Comparison of ENCODE assay signal across 15 cellular contexts in genomic region chr6:4812068-4812467, GRCh38. TPM values are rescaled to one million over a fixed set of nuclear protein-coding genes. Genes with fewer than 3 reads are reported as not detected.
A peak's percentile ranks its signal among the peaks of the same experiment; 100 is the strongest.
DNase-seq lines count a peak whose midpoint lies in the region; ATAC-seq and TF ChIP-seq lines count a peak whose summit lies in the region.
"Had no signal": no experiment of that assay in that cellular context is flagged by ENCODE, and none has a peak within 500 bp of the region (broad histone marks: within the 10 kb centered on the region; RNA-seq: fewer than 3 reads in every experiment).

No MANE protein-coding gene starts in this region.

- peak overlapping the region; percentile 45 for H3K27ac ChIP-seq in mesodermal cell (ENCODE audit: low read depth, low read length, severe bottlenecking)
- H3K27ac ChIP-seq: left ventricle myocardium inferior had no signal

- no peak for TF ChIP-seq CTCF in cardiac fibroblast (IDR thresholded peaks at IDR 0.05; ENCODE audit: low read depth, low read length)

- H3K9me3 ChIP-seq in mesodermal cell (ENCODE audit: control insufficient read depth, low read length): peaks cover 15% of the 10 kb centered on the region
- H3K9me3 ChIP-seq: left ventricle myocardium inferior had no signal

- WGBS in mesodermal cell (ENCODE audit: insufficient coverage in 2 of 2), 2 experiments: 90 to 97% methylated on average over 2 to 3 of the region's 4 CpGs

- peaks cover 14% of the 10 kb centered on the region for H3K36me3 ChIP-seq in mesodermal cell (ENCODE audit: control insufficient read depth, insufficient read depth, low read length)
- H3K36me3 ChIP-seq: left ventricle myocardium inferior had no signal

- no peak overlapping the region for H3K4me3 ChIP-seq in cardiac fibroblast (replicated peaks in 1 of 2; ENCODE audit: low read depth in 2 of 2, low read length in 2 of 2)
- H3K4me3 ChIP-seq in mesodermal cell (ENCODE audit: extremely low read depth, insufficient read depth, low read length, poor library complexity, severe bottlenecking): no peak overlapping the region
- H3K4me3 ChIP-seq: left ventricle myocardium inferior had no signal

- H3K4me1 ChIP-seq in mesodermal cell (ENCODE audit: control insufficient read depth, insufficient read depth, low read length, poor library complexity, severe bottlenecking): peaks cover 25% of the 10 kb centered on the region

- peak; percentile 63 for DNase-seq in Daoy (ENCODE audit: low read depth)
- DNase-seq in MV-4-11 (lab: John Stamatoyannopoulos, UW): peak; percentile 35
- peak; percentile 23 to 71 for DNase-seq in cardiac fibroblast (ENCODE audit: low read depth in 2 of 2)
- no peak for DNase-seq in activated gamma-delta T cell (lab: John Stamatoyannopoulos, UW)
- DNase-seq in T-helper 9 cell: no peak
- DNase-seq in occipital lobe (lab: John Stamatoyannopoulos, UW): no peak
- DNase-seq: activated CD4-positive, alpha-beta memory T cell treated with anti-CD3 and anti-CD28 coated beads for 36 hours; activated naive CD4-positive, alpha-beta T cell treated with anti-CD3 and anti-CD28 coated beads, Interleukin-2, amount 10 ng/mL, durations not matched to agents 7 days and 5 days; CD4-positive, alpha-beta T cell; foreskin fibroblast; left ventricle myocardium inferior; NCI-H748 treated with DMSO at 0.1 percent for 48 hours had no signal

- ATAC-seq in HG02938 (IDR thresholded peaks at IDR 0.05; ENCODE audit: unreplicated experiment): no peak
- ATAC-seq: stimulated activated memory B cell treated with anti-CD40 and anti-IgM and Interleukin-4, amounts not matched to agents 10 μg/mL and 1 μg/mL and 100 μg/mL, for 72 hours had no signal

RNA-seq across cellular contexts. Expression of gene CDYL, which starts 35.9 kb away (rescaled TPM):
- 20.0 and 22.9 TPM in 2 replicates for total RNA-seq in Daoy (2014; rRNA removed; shearing (Covaris generic))
- polyA plus RNA-seq in mesodermal cell (2013, experiment 1 of 2): 40.0 TPM
- polyA plus RNA-seq in mesodermal cell (2013, experiment 2 of 2): 42.9 TPM
- 32.8 TPM for total RNA-seq in occipital lobe

Comparison
In these comparisons a context has a peak if more than half of its experiments do, and no peak if none do; other contexts are left out.
1. DNase-seq: peak in Daoy (single experiment), MV-4-11 (single experiment) and cardiac fibroblast (2 of 2); none in activated gamma-delta T cell (single experiment), T-helper 9 cell (single experiment) and occipital lobe (single experiment).